Comparison of ENCODE assay signal across 34 cellular contexts in genomic region chr2:192993059-192993458, GRCh38.
"Had no signal": no experiment of that assay in that cellular context is flagged by ENCODE, and none has a peak within 500 bp of the region (broad histone marks: within the 10 kb centered on the region; RNA-seq: fewer than 3 reads in every experiment).

No MANE protein-coding gene starts in this region.

- H3K36me3 ChIP-seq: MG63 had no signal

- H3K4me3 ChIP-seq: MG63 had no signal

- H3K9me3 ChIP-seq: MG63 had no signal

- DNase-seq: Karpas-422, Kasumi-1, MG63, MM.1S, MV-4-11, NCI-H1048, NCI-H1092, NCI-H1092 treated with DMSO at 0.1 percent for 48 hours, NCI-H1105, NCI-H1105 treated with DMSO at 0.1 percent for 48 hours, NCI-H1417, NCI-H1417 treated with DMSO at 0.1 percent for 48 hours, NCI-H1436, NCI-H1436 treated with DMSO at 0.1 percent for 48 hours, NCI-H146, NCI-H1694, NCI-H1694 treated with DMSO at 0.1 percent for 48 hours, NCI-H187, NCI-H187 treated with DMSO at 0.1 percent for 48 hours, NCI-H2029, NCI-H2029 treated with DMSO at 0.1 percent for 48 hours, NCI-H2107, NCI-H2171, NCI-H2171 treated with DMSO at 0.1 percent for 48 hours, NCI-H2227 treated with DMSO at 0.1 percent for 48 hours, NCI-H226, NCI-H345, NCI-H446, NCI-H446 treated with DMSO at 0.1 percent for 48 hours, NCI-H510A, NCI-H510A treated with DMSO at 0.1 percent for 48 hours, NCI-H524, NCI-H524 treated with DMSO at 0.1 percent for 48 hours had no signal

- H3K4me2 ChIP-seq: KMS-11 had no signal

- H3K9ac ChIP-seq: KMS-11 had no signal

- H3K27ac ChIP-seq: KMS-11 had no signal

- H3K27me3 ChIP-seq: MG63 had no signal
